12 cellular contexts compared by ENCODE assay signal in genomic region chr10:80488539-80489066, GRCh38. TPM values are rescaled to one million over a fixed set of nuclear protein-coding genes. Genes with fewer than 3 reads are reported as not detected.
DNase-seq lines count a peak whose midpoint lies in the region; ATAC-seq and TF ChIP-seq lines count a peak whose summit lies in the region.
"Had no signal": no experiment of that assay in that cellular context is flagged by ENCODE, and none has a peak within 500 bp of the region (broad histone marks: within the 10 kb centered on the region; RNA-seq: fewer than 3 reads in every experiment).

No MANE protein-coding gene starts in this region.

- ATAC-seq in heart right ventricle (no peak), HG03097 (IDR thresholded peaks at IDR 0.05; ENCODE audit: low FRiP score, unreplicated experiment) (no peak), HG03521 (IDR thresholded peaks at IDR 0.05; ENCODE audit: unreplicated experiment) (no peak)

- H3K9me3 ChIP-seq in left ventricle myocardium inferior (replicated peaks) (no peaks in the 10 kb centered on the region), heart right ventricle (no peaks in the 10 kb centered on the region)
- H3K9me3 ChIP-seq: BE2C had no signal

- in situ Hi-C loops in KBM-7 (cut with MboI; ENCODE audit: low pct_unique_long_range_greater_than_20kb, low sequenced_read_pairs), result no loop called here

- H3K27ac Mint-ChIP-seq in activated naive CD4-positive, alpha-beta T cell treated with anti-CD3 and anti-CD28 coated beads, Interleukin-2, amount 50 U/mL, for 24 hours, result peak overlapping the region; percentile 42

- peak overlapping the region; percentile 58 for H3K27ac ChIP-seq in left ventricle myocardium inferior (replicated peaks)
- H3K27ac ChIP-seq in heart right ventricle, result peak overlapping the region in 3 of 10 donors; percentile 49 to 86 (median 69)

- H3K4me1 Mint-ChIP-seq in activated naive CD4-positive, alpha-beta T cell treated with anti-CD3 and anti-CD28 coated beads, Interleukin-2, amount 50 U/mL, for 24 hours, result peaks cover 97% of the 10 kb centered on the region

- peaks cover 9% of the 10 kb centered on the region for H3K9me3 Mint-ChIP-seq in activated naive CD4-positive, alpha-beta T cell treated with anti-CD3 and anti-CD28 coated beads, Interleukin-2, amount 50 U/mL, for 24 hours

- H3K4me1 ChIP-seq in left ventricle myocardium inferior (peaks cover 98% of the 10 kb centered on the region), heart right ventricle (peaks cover 17 to 100% (median 84%) of the 10 kb centered on the region in 9 donors)
- H3K4me1 ChIP-seq: BE2C had no signal

- peaks cover 36% of the 10 kb centered on the region for H3K36me3 ChIP-seq in left ventricle myocardium inferior
- peaks cover 0 to 49% (median 2%) of the 10 kb centered on the region in 9 donors for H3K36me3 ChIP-seq in heart right ventricle
- H3K36me3 ChIP-seq: BE2C had no signal

- TF ChIP-seq CTCF in left ventricle myocardium inferior (IDR thresholded peaks at IDR 0.05; ENCODE audit: borderline replicate concordance) (no peak), heart right ventricle (IDR thresholded peaks at IDR 0.05) (no peak)

- peaks cover 20% of the 10 kb centered on the region for H3K36me3 Mint-ChIP-seq in activated naive CD4-positive, alpha-beta T cell treated with anti-CD3 and anti-CD28 coated beads, Interleukin-2, amount 50 U/mL, for 24 hours

- DNase-seq in left ventricle myocardium inferior, result no peak
- DNase-seq in heart right ventricle, result no peak
- peak; percentile 58 for DNase-seq in kidney tubule cell (ENCODE audit: low spot score)
- no peak for DNase-seq in NCI-H526 (lab: John Stamatoyannopoulos, UW)
- DNase-seq in KBM-7, result no peak
- DNase-seq: BE2C, T1000 had no signal

- H3K27me3 ChIP-seq in left ventricle myocardium inferior (ENCODE audit: low read depth), result no peaks in the 10 kb centered on the region
- H3K27me3 ChIP-seq in heart right ventricle, result no peaks in the 10 kb centered on the region
- H3K27me3 ChIP-seq: BE2C had no signal

- H3K27me3 Mint-ChIP-seq in activated naive CD4-positive, alpha-beta T cell treated with anti-CD3 and anti-CD28 coated beads, Interleukin-2, amount 50 U/mL, for 24 hours, result no peaks in the 10 kb centered on the region

- H3K4me3 ChIP-seq in left ventricle myocardium inferior (no peak overlapping the region), heart right ventricle (no peak overlapping the region)
- H3K4me3 ChIP-seq: smooth muscle cell had no signal

- intact Hi-C loops in left ventricle myocardium inferior (cut with micrococcal nuclease), result no loop called here
- intact Hi-C loops in heart right ventricle (cut with DNase I), result no loop called here

- WGBS in heart right ventricle, 2 donors, result 83 to 84% methylated on average over 6 of the region's 6 CpGs

- peak overlapping the region; percentile 67 for H3K4me3 Mint-ChIP-seq in activated naive CD4-positive, alpha-beta T cell treated with anti-CD3 and anti-CD28 coated beads, Interleukin-2, amount 50 U/mL, for 24 hours

RNA-seq across cellular contexts. Expression of gene TSPAN14, which starts 34.5 kb away (rescaled TPM):
- 33.4 TPM for total RNA-seq in left ventricle myocardium inferior
- 10 to 100 TPM; 21.7 to 57.2 (median 27.6) TPM for total RNA-seq in heart right ventricle
- 10 to 100 TPM; 16.9 to 35.0 TPM for polyA plus RNA-seq in heart right ventricle

RNA-seq across cellular contexts. Expression of gene SH2D4B, which starts 49.1 kb away (rescaled TPM):
- total RNA-seq in left ventricle myocardium inferior (not detected), heart right ventricle (not detected)
- polyA plus RNA-seq in heart right ventricle, result not detected
- total RNA-seq: G401 had no signal
- polyA plus RNA-seq: smooth muscle cell had no signal
